Comparison of ENCODE assay signal across 18 cellular contexts in the genomic region with DNA sequence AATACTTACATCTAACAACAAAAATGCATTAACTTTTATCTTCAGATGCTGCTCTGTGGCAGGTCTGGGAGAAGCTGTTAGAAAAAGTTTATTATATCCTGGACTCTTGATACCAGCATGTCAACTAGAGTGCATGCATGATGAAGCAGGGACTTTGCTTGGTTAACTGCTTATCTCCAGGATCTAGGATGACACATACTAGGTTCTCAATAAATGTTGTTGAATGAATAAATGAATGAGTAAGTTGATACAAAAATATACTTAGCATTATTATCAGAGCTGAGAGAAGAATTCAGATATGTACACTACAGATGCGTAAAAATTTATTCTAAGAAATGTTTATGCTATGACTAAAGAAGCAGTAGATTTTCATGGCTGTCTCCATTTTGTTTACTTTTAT.
"Had no signal": no experiment of that assay in that cellular context is flagged by ENCODE, and none has a peak within 500 bp of the region (broad histone marks: within the 10 kb centered on the region; RNA-seq: fewer than 3 reads in every experiment).

No MANE protein-coding gene starts in this region.

- DNase-seq: effector memory CD8-positive, alpha-beta T cell; erythroblast; foreskin melanocyte; heart left ventricle; hippocampal formation; naive thymus-derived CD4-positive, alpha-beta T cell; psoas muscle; retina; right lobe of liver; stimulated activated CD4-positive, alpha-beta T cell treated with anti-CD3 and anti-CD28 coated beads, Interleukin-4, amount 100 ng/mL, for 24 hours; stimulated activated naive B cell treated with anti-CD40 and anti-IgM and Interleukin-4, amounts not matched to agents 10 μg/mL and 1 μg/mL and 100 μg/mL, for 72 hours; stimulated activated naive CD8-positive, alpha-beta T cell treated with anti-CD3 and anti-CD28 coated beads, Interleukin-15, amount 100 ng/mL, for 72 hours; testis; upper lobe of right lung had no signal

- H3K27me3 Mint-ChIP-seq: dendritic cell treated with granulocyte-macrophage colony-stimulating factor and Interleukin-4, amounts not matched to agents 40 ng/mL and 50 ng/mL, for 4 days; effector memory CD8-positive, alpha-beta T cell; naive thymus-derived CD4-positive, alpha-beta T cell; stimulated activated naive B cell treated with anti-CD40 and anti-IgM and Interleukin-4, amounts not matched to agents 10 μg/mL and 1 μg/mL and 100 μg/mL, for 72 hours; stimulated activated naive CD8-positive, alpha-beta T cell treated with anti-CD3 and anti-CD28 coated beads, Interleukin-15, amount 100 ng/mL, for 72 hours had no signal

- ATAC-seq: effector memory CD8-positive, alpha-beta T cell; heart left ventricle; naive thymus-derived CD4-positive, alpha-beta T cell; psoas muscle; right lobe of liver; stimulated activated naive B cell treated with anti-CD40 and anti-IgM and Interleukin-4, amounts not matched to agents 10 μg/mL and 1 μg/mL and 100 μg/mL, for 72 hours; stimulated activated naive CD8-positive, alpha-beta T cell treated with anti-CD3 and anti-CD28 coated beads, Interleukin-15, amount 100 ng/mL, for 72 hours; upper lobe of right lung had no signal

- H3K27ac Mint-ChIP-seq: dendritic cell treated with granulocyte-macrophage colony-stimulating factor and Interleukin-4, amounts not matched to agents 40 ng/mL and 50 ng/mL, for 4 days; effector memory CD8-positive, alpha-beta T cell; naive thymus-derived CD4-positive, alpha-beta T cell; stimulated activated naive B cell treated with anti-CD40 and anti-IgM and Interleukin-4, amounts not matched to agents 10 μg/mL and 1 μg/mL and 100 μg/mL, for 72 hours had no signal

- H3K36me3 Mint-ChIP-seq: stimulated activated naive B cell treated with anti-CD40 and anti-IgM and Interleukin-4, amounts not matched to agents 10 μg/mL and 1 μg/mL and 100 μg/mL, for 72 hours had no signal

- H3K27ac ChIP-seq: heart left ventricle, neutrophil, psoas muscle, right lobe of liver, testis, tibial nerve, upper lobe of right lung had no signal

- H3K4me1 ChIP-seq: heart left ventricle, psoas muscle, right lobe of liver, testis, upper lobe of right lung had no signal

- H3K9me3 Mint-ChIP-seq: dendritic cell treated with granulocyte-macrophage colony-stimulating factor and Interleukin-4, amounts not matched to agents 40 ng/mL and 50 ng/mL, for 4 days; effector memory CD8-positive, alpha-beta T cell had no signal

- H3K4me3 Mint-ChIP-seq: dendritic cell treated with granulocyte-macrophage colony-stimulating factor and Interleukin-4, amounts not matched to agents 40 ng/mL and 50 ng/mL, for 4 days; effector memory CD8-positive, alpha-beta T cell; naive thymus-derived CD4-positive, alpha-beta T cell; stimulated activated naive B cell treated with anti-CD40 and anti-IgM and Interleukin-4, amounts not matched to agents 10 μg/mL and 1 μg/mL and 100 μg/mL, for 72 hours; stimulated activated naive CD8-positive, alpha-beta T cell treated with anti-CD3 and anti-CD28 coated beads, Interleukin-15, amount 100 ng/mL, for 72 hours had no signal

- H3K36me3 ChIP-seq: heart left ventricle, neutrophil, right lobe of liver, tibial nerve, upper lobe of right lung had no signal

- H3K4me1 Mint-ChIP-seq: stimulated activated naive B cell treated with anti-CD40 and anti-IgM and Interleukin-4, amounts not matched to agents 10 μg/mL and 1 μg/mL and 100 μg/mL, for 72 hours; stimulated activated naive CD8-positive, alpha-beta T cell treated with anti-CD3 and anti-CD28 coated beads, Interleukin-15, amount 100 ng/mL, for 72 hours had no signal

- H3K27me3 ChIP-seq: heart left ventricle, neutrophil, right lobe of liver, testis, tibial nerve, upper lobe of right lung had no signal

- H3K9me3 ChIP-seq: heart left ventricle, neutrophil, psoas muscle, right lobe of liver, testis, tibial nerve, upper lobe of right lung had no signal

- H3K4me3 ChIP-seq: heart left ventricle, psoas muscle, right lobe of liver, testis, tibial nerve, upper lobe of right lung had no signal

- FAIRE-seq: colon had no signal
